ENCODE assay signal across 18 cellular contexts in genomic region chr12:104714369-104714768, GRCh38.
A peak's percentile ranks its signal among the peaks of the same experiment; 100 is the strongest.
DNase-seq lines count a peak whose midpoint lies in the region; ATAC-seq, FAIRE-seq and TF ChIP-seq lines count a peak whose summit lies in the region.
"Had no signal": no experiment of that assay in that cellular context is flagged by ENCODE, and none has a peak within 500 bp of the region (broad histone marks: within the 10 kb centered on the region; RNA-seq: fewer than 3 reads in every experiment).

No MANE protein-coding gene starts in this region.

- H3K14ac ChIP-seq in H1 (ENCODE audit: insufficient read length): no peak overlapping the region

- intact Hi-C loops in cardiac septum (cut with DNase I): no loop called here

- CTCF ChIA-PET in H1 (lab: Charles Lee; ENCODE audit: partially characterized antibody): interaction anchor here (0.9 to 2.4 kb wide), 6 partner anchors 12 to 333 kb away, joined by 3 to 8 read pairs (median 5); no protein-coding TSS in a partner anchor

- H3K36me3 Mint-ChIP-seq in activated naive CD8-positive, alpha-beta T cell treated with anti-CD3 and anti-CD28 coated beads, Interleukin-2, amount 10 ng/mL, durations not matched to agents 7 days and 5 days: peaks cover 5% of the 10 kb centered on the region
- H3K36me3 Mint-ChIP-seq in activated naive CD8-positive, alpha-beta T cell treated with anti-CD3 and anti-CD28 coated beads for 36 hours: no peaks in the 10 kb centered on the region
- no peaks in the 10 kb centered on the region for H3K36me3 Mint-ChIP-seq in T-helper 17 cell (ENCODE audit: low read depth)
- peaks cover 20 to 44% of the 10 kb centered on the region in 2 donors for H3K36me3 Mint-ChIP-seq in stimulated activated naive B cell treated with anti-CD40 and anti-IgM and Interleukin-4, amounts not matched to agents 10 μg/mL and 1 μg/mL and 100 μg/mL, for 72 hours

- H3K4ac ChIP-seq in H1 (replicated peaks; ENCODE audit: insufficient read length, low read depth, low read length): no peak overlapping the region

- no peak overlapping the region for H2BK15ac ChIP-seq in H1 (ENCODE audit: low read length)

- H4K5ac ChIP-seq in H1 (ENCODE audit: insufficient read length, low read depth, low read length): no peak overlapping the region

- H2BK120ac ChIP-seq in H1 (replicated peaks; ENCODE audit: low read depth, low read length): no peak overlapping the region

- H3K9me3 ChIP-seq in T-helper 17 cell (ENCODE audit: control insufficient read depth, low read length, poor library complexity, severe bottlenecking): no peaks in the 10 kb centered on the region
- H3K9me3 ChIP-seq in H1 (ENCODE audit: insufficient read depth in 2 of 2, low read depth in 1 of 2, low read length in 1 of 2): no peaks in the 10 kb centered on the region

- no peaks in the 10 kb centered on the region for H3K9me3 Mint-ChIP-seq in activated naive CD8-positive, alpha-beta T cell treated with anti-CD3 and anti-CD28 coated beads, Interleukin-2, amount 10 ng/mL, durations not matched to agents 7 days and 5 days
- no peaks in the 10 kb centered on the region for H3K9me3 Mint-ChIP-seq in activated naive CD8-positive, alpha-beta T cell treated with anti-CD3 and anti-CD28 coated beads for 36 hours
- no peaks in the 10 kb centered on the region for H3K9me3 Mint-ChIP-seq in stimulated activated naive B cell treated with anti-CD40 and anti-IgM and Interleukin-4, amounts not matched to agents 10 μg/mL and 1 μg/mL and 100 μg/mL, for 72 hours

- WGBS in H1 (ENCODE audit: extremely low coverage in 1 of 2, insufficient coverage in 1 of 2, insufficient read length in 1 of 2, insufficient replicate concordance in 2 of 2, low coverage in 1 of 2, low lambda C conversion rate in 2 of 2, missing lambda C conversion rate in 1 of 2), 2 experiments: 92% methylated on average over 6 of the region's 6 CpGs; no CpG with 5 or more reads in 1 of the 2 experiments

- H3K18ac ChIP-seq in H1 (ENCODE audit: extremely low read depth, low read length): no peak overlapping the region

- POLR2A ChIA-PET in activated naive CD8-positive, alpha-beta T cell treated with anti-CD3 and anti-CD28 coated beads, Interleukin-2, amount 10 ng/mL, durations not matched to agents 7 days and 5 days (lab: Charles Lee): no interaction called here
- POLR2A ChIA-PET in H1 (lab: Charles Lee; ENCODE audit: partially characterized antibody): no interaction called here

- H3K4me3 ChIP-seq in H1 (ENCODE audit: extremely low read depth in 1 of 4, insufficient read depth in 2 of 4, low read depth in 3 of 4, low read length in 4 of 4): no peak overlapping the region

- H3K27ac Mint-ChIP-seq in activated naive CD8-positive, alpha-beta T cell treated with anti-CD3 and anti-CD28 coated beads, Interleukin-2, amount 10 ng/mL, durations not matched to agents 7 days and 5 days: peak overlapping the region; percentile 31
- no peak overlapping the region for H3K27ac Mint-ChIP-seq in activated naive CD8-positive, alpha-beta T cell treated with anti-CD3 and anti-CD28 coated beads for 36 hours
- H3K27ac Mint-ChIP-seq in T-helper 17 cell: peak overlapping the region; percentile 47
- peak overlapping the region; percentile 77 for H3K27ac Mint-ChIP-seq in stimulated activated naive B cell treated with anti-CD40 and anti-IgM and Interleukin-4, amounts not matched to agents 10 μg/mL and 1 μg/mL and 100 μg/mL, for 72 hours

- FAIRE-seq in H1 (lab: Jason Lieb, UNC): no peak
- FAIRE-seq: A204.1, H54 had no signal

- H3K9ac ChIP-seq in H1 (replicated peaks in 1 of 4; ENCODE audit: extremely low read depth in 1 of 4, low read depth in 3 of 4, low read length in 3 of 4): no peak overlapping the region

- no peaks in the 10 kb centered on the region for H3K36me3 ChIP-seq in H1 (ENCODE audit: control insufficient read depth in 2 of 4, insufficient read depth in 4 of 4, low read length in 3 of 4)

- peaks cover 26% of the 10 kb centered on the region for H3K4me1 Mint-ChIP-seq in activated naive CD8-positive, alpha-beta T cell treated with anti-CD3 and anti-CD28 coated beads, Interleukin-2, amount 10 ng/mL, durations not matched to agents 7 days and 5 days
- H3K4me1 Mint-ChIP-seq in activated naive CD8-positive, alpha-beta T cell treated with anti-CD3 and anti-CD28 coated beads for 36 hours: peaks cover 19% of the 10 kb centered on the region
- H3K4me1 Mint-ChIP-seq in T-helper 17 cell: peaks cover 29% of the 10 kb centered on the region
- H3K4me1 Mint-ChIP-seq in stimulated activated naive B cell treated with anti-CD40 and anti-IgM and Interleukin-4, amounts not matched to agents 10 μg/mL and 1 μg/mL and 100 μg/mL, for 72 hours: peaks cover 23 to 68% of the 10 kb centered on the region in 2 donors

- TF ChIP-seq POLR2A in H1 (IDR thresholded peaks at IDR 0.05; ENCODE audit: control extremely low read depth in 1 of 2, low read depth in 2 of 2, low read length in 2 of 2): no peak

- TF ChIP-seq EP300 in H1 (IDR thresholded peaks at IDR 0.05; ENCODE audit: borderline replicate concordance in 1 of 2, low read depth in 2 of 2, low read length in 2 of 2): no peak

- H3K27ac ChIP-seq in H1 (ENCODE audit: low read depth, low read length): no peak overlapping the region

- no peak overlapping the region for H3K23ac ChIP-seq in H1 (ENCODE audit: insufficient read length)

- H3K4me1 ChIP-seq in H1 (replicated peaks in 1 of 4; ENCODE audit: control insufficient read depth in 3 of 4, insufficient read depth in 4 of 4, low read length in 3 of 4): peaks cover 4 to 24% (median 8%) of the 10 kb centered on the region in 4 experiments

- ATAC-seq in activated naive CD8-positive, alpha-beta T cell treated with anti-CD3 and anti-CD28 coated beads, Interleukin-2, amount 10 ng/mL, durations not matched to agents 7 days and 5 days (ENCODE audit: low read depth): no peak
- ATAC-seq in T-helper 17 cell: no peak
- no peak for ATAC-seq in stimulated activated naive B cell treated with anti-CD40 and anti-IgM and Interleukin-4, amounts not matched to agents 10 μg/mL and 1 μg/mL and 100 μg/mL, for 72 hours (replicated peaks)
- ATAC-seq in GM21737 (IDR thresholded peaks at IDR 0.05; ENCODE audit: unreplicated experiment): no peak
- ATAC-seq: Panc1, Right ventricle myocardium inferior had no signal

- no peak overlapping the region for H3K56ac ChIP-seq in H1 (replicated peaks; ENCODE audit: insufficient read length, low read depth, low read length)

- no peak overlapping the region for H4K91ac ChIP-seq in H1 (replicated peaks; ENCODE audit: insufficient read length, low read length)

- H2AK5ac ChIP-seq in H1 (ENCODE audit: low read depth, low read length): peak overlapping the region; percentile 4; the same call in 1 of the 2 replicates

- no peak overlapping the region for H2BK12ac ChIP-seq in H1 (ENCODE audit: low read depth, low read length)

- H3K79me1 ChIP-seq in H1 (ENCODE audit: low read depth, low read length): no peaks in the 10 kb centered on the region

- DNase-seq in activated naive CD8-positive, alpha-beta T cell treated with anti-CD3 and anti-CD28 coated beads, Interleukin-2, amount 10 ng/mL, durations not matched to agents 7 days and 5 days: no peak
- no peak for DNase-seq in activated naive CD8-positive, alpha-beta T cell treated with anti-CD3 and anti-CD28 coated beads for 36 hours
- DNase-seq in T-helper 17 cell (no peak), H1 (ENCODE audit: low read depth in 1 of 2, low spot score in 2 of 2) (no peak), NCI-H345 treated with DMSO at 0.1 percent for 48 hours (lab: John Stamatoyannopoulos, UW; ENCODE audit: unreplicated experiment) (no peak), cardiac septum (ENCODE audit: low spot score) (no peak)
- DNase-seq in stimulated activated naive B cell treated with anti-CD40 and anti-IgM and Interleukin-4, amounts not matched to agents 10 μg/mL and 1 μg/mL and 100 μg/mL, for 72 hours: no peak
- DNase-seq: DMS 273 treated with DMSO at 0.1 percent for 48 hours, Karpas-422, MM.1S, NCI-H1105, NCI-H187, NCI-H510A had no signal

- no peak overlapping the region for H2BK5ac ChIP-seq in H1 (ENCODE audit: low read depth, low read length)

- no peak overlapping the region for H2AFZ ChIP-seq in H1 (ENCODE audit: low read length)

- no peak overlapping the region for H3K4me3 Mint-ChIP-seq in activated naive CD8-positive, alpha-beta T cell treated with anti-CD3 and anti-CD28 coated beads, Interleukin-2, amount 10 ng/mL, durations not matched to agents 7 days and 5 days
- H3K4me3 Mint-ChIP-seq in activated naive CD8-positive, alpha-beta T cell treated with anti-CD3 and anti-CD28 coated beads for 36 hours: no peak overlapping the region
- no peak overlapping the region for H3K4me3 Mint-ChIP-seq in T-helper 17 cell
- peak overlapping the region in 1 of 2 donors; percentile 6 for H3K4me3 Mint-ChIP-seq in stimulated activated naive B cell treated with anti-CD40 and anti-IgM and Interleukin-4, amounts not matched to agents 10 μg/mL and 1 μg/mL and 100 μg/mL, for 72 hours

- H3K79me2 ChIP-seq in H1 (ENCODE audit: control insufficient read depth in 1 of 2, insufficient read depth in 2 of 2, low read length in 2 of 2): no peaks in the 10 kb centered on the region

- no peak for TF ChIP-seq CTCF in H1 (IDR thresholded peaks at IDR 0.05; ENCODE audit: control extremely low read depth in 1 of 3, insufficient read depth in 1 of 3, low read depth in 1 of 3, low read length in 3 of 3)

- H3K23me2 ChIP-seq in H1 (ENCODE audit: low read depth, low read length): no peaks in the 10 kb centered on the region

- no peaks in the 10 kb centered on the region for H3K27me3 Mint-ChIP-seq in activated naive CD8-positive, alpha-beta T cell treated with anti-CD3 and anti-CD28 coated beads, Interleukin-2, amount 10 ng/mL, durations not matched to agents 7 days and 5 days
- no peaks in the 10 kb centered on the region for H3K27me3 Mint-ChIP-seq in activated naive CD8-positive, alpha-beta T cell treated with anti-CD3 and anti-CD28 coated beads for 36 hours
- no peaks in the 10 kb centered on the region for H3K27me3 Mint-ChIP-seq in T-helper 17 cell
- H3K27me3 Mint-ChIP-seq in stimulated activated naive B cell treated with anti-CD40 and anti-IgM and Interleukin-4, amounts not matched to agents 10 μg/mL and 1 μg/mL and 100 μg/mL, for 72 hours: no peaks in the 10 kb centered on the region

- no peak for TF ChIP-seq RAD21 in H1 (IDR thresholded peaks at IDR 0.05 in 1 of 2, conservative IDR thresholded peaks at IDR 0.05 in 1 of 2; ENCODE audit: low read depth in 2 of 2, low read length in 2 of 2)

- H4K20me1 ChIP-seq in H1 (replicated peaks in 1 of 2; ENCODE audit: control insufficient read depth in 1 of 2, insufficient read depth in 2 of 2, low read length in 2 of 2): no peaks in the 10 kb centered on the region

- H3K4me2 ChIP-seq in H1 (ENCODE audit: insufficient read depth in 1 of 2, low read depth in 2 of 2, low read length in 2 of 2): no peak overlapping the region

- no peaks in the 10 kb centered on the region for H3K27me3 ChIP-seq in H1 (replicated peaks in 1 of 4; ENCODE audit: control insufficient read depth in 3 of 4, extremely low read depth in 1 of 4, insufficient read depth in 3 of 4, low read length in 3 of 4)

- H4K8ac ChIP-seq in H1 (ENCODE audit: extremely low read depth, insufficient read depth, low read length): peak overlapping the region; percentile 19; the same call in 1 of the 2 replicates

- H2BK20ac ChIP-seq in H1 (ENCODE audit: low read length): no peak overlapping the region

TF ChIP-seq in H1, 55 proteins besides CTCF, POLR2A, EP300 and RAD21 (continues in another document):
- TF ChIP-seq SP4 (IDR thresholded peaks at IDR 0.05; ENCODE audit: low read length) (no peak), NRF1 (IDR thresholded peaks at IDR 0.05; ENCODE audit: low read depth, low read length) (no peak)
